In the genomic region with DNA sequence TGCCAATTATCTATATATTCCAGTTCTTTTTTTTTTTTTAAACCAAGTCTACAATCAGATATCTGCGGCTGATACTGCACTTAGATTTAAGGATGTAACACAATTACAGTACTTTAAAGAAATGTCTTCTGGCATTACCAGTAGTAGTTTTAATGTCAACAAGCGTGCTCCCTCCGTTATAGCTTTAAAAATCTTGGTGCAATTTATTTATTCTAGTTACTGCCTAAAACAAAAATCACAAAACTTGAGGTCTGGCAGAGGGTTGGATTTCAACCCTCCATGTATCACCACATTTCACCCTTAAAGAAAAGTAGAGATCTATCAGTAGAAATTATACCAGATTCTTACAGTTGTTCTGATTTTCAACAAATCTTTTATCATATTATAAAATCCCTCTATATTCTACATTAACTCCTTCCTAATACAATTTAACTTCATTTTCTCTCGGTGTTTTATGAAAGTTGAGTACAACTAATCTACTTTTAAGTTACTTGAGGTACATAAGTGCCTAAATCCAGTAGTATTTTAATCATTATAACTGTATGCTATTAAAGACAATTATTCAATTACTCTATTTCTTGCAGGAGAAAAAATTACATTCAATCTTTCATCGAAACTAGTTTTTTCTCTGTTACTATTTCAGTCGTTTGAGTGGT, we compare ENCODE assay signal across 11 cellular contexts. TPM values are rescaled to one million over a fixed set of nuclear protein-coding genes. Genes with fewer than 3 reads are reported as not detected.
DNase-seq lines count a peak whose midpoint lies in the region; ATAC-seq and TF ChIP-seq lines count a peak whose summit lies in the region.
"Had no signal": no experiment of that assay in that cellular context is flagged by ENCODE, and none has a peak within 500 bp of the region (broad histone marks: within the 10 kb centered on the region; RNA-seq: fewer than 3 reads in every experiment).

No MANE protein-coding gene starts in this region.

- CTCF ChIA-PET in activated CD4-positive, alpha-beta T cell treated with anti-CD3 and anti-CD28 coated beads, Interleukin-2, amount 10 ng/mL, durations not matched to agents 7 days and 5 days (lab: Charles Lee), result interaction anchor here (0.6 kb wide), 1 partner anchor 231 kb away, joined by 3 read pairs; no protein-coding TSS in a partner anchor

- TF ChIP-seq EP300 in esophagus muscularis mucosa (IDR thresholded peaks at IDR 0.05), result no peak

- H3K4me1 Mint-ChIP-seq in activated CD4-positive, alpha-beta T cell treated with anti-CD3 and anti-CD28 coated beads, Interleukin-2, amount 10 ng/mL, durations not matched to agents 7 days and 5 days, result peaks cover 41% of the 10 kb centered on the region

- H3K27me3 ChIP-seq in esophagus muscularis mucosa (no peaks in the 10 kb centered on the region), spleen (replicated peaks in 1 of 7) (peaks cover 0 to 12% (median 0%) of the 10 kb centered on the region in 7 donors)

- H3K27me3 Mint-ChIP-seq in activated CD4-positive, alpha-beta T cell treated with anti-CD3 and anti-CD28 coated beads, Interleukin-2, amount 10 ng/mL, durations not matched to agents 7 days and 5 days, result peaks cover 4% of the 10 kb centered on the region

- H3K9me3 Mint-ChIP-seq in activated CD4-positive, alpha-beta T cell treated with anti-CD3 and anti-CD28 coated beads, Interleukin-2, amount 10 ng/mL, durations not matched to agents 7 days and 5 days, result no peaks in the 10 kb centered on the region

- intact Hi-C loops in esophagus muscularis mucosa (cut with DNase I) (loop anchor here (5.0 to 10.0 kb wide), 2 partner anchors 69 to 231 kb away; a partner anchor contains a TSS), spleen (cut with DNase I; ENCODE audit: low total_unique reads) (no loop called here)

- DNase-seq in activated CD4-positive, alpha-beta T cell treated with anti-CD3 and anti-CD28 coated beads, Interleukin-2, amount 10 ng/mL, durations not matched to agents 7 days and 5 days, result no peak
- DNase-seq in activated CD4-positive, alpha-beta T cell treated with anti-CD3 and anti-CD28 coated beads for 1 hour, result no peak
- DNase-seq in OCI-M1 (lab: John Stamatoyannopoulos, UW), result peak; percentile 52
- no peak for DNase-seq in esophagus muscularis mucosa (ENCODE audit: extremely low spot score)
- DNase-seq in spleen, result no peak
- DNase-seq in NCI-H446 treated with DMSO at 0.1 percent for 48 hours (lab: John Stamatoyannopoulos, UW), result no peak
- no peak for DNase-seq in NCI-H345 treated with DMSO at 0.1 percent for 48 hours (lab: John Stamatoyannopoulos, UW; ENCODE audit: unreplicated experiment)
- DNase-seq: activated CD4-positive, CD25-positive, alpha-beta regulatory T cell treated with anti-CD3 and anti-CD28 coated beads, Interleukin-2, amount 50 U/mL, for 72 hours; NK-92 treated with Interleukin-12 subunit alpha and Interleukin-12 subunit beta, amount 100 ng/mL, for 24 hours; stimulated activated CD4-positive, alpha-beta T cell treated with anti-CD3 and anti-CD28 coated beads, Interleukin-2, amount 100 ng/mL, for 48 hours had no signal

- H3K27ac Mint-ChIP-seq in activated CD4-positive, alpha-beta T cell treated with anti-CD3 and anti-CD28 coated beads, Interleukin-2, amount 10 ng/mL, durations not matched to agents 7 days and 5 days, result peak overlapping the region; percentile 65

- H3K9me3 ChIP-seq in esophagus muscularis mucosa (no peaks in the 10 kb centered on the region), spleen (no peaks in the 10 kb centered on the region)

- TF ChIP-seq POLR2A in esophagus muscularis mucosa (IDR thresholded peaks at IDR 0.05; ENCODE audit: low read depth), result no peak
- no peak for TF ChIP-seq POLR2A in spleen (IDR thresholded peaks at IDR 0.05)

- TF ChIP-seq CTCF in esophagus muscularis mucosa (IDR thresholded peaks at IDR 0.05) (no peak), spleen (IDR thresholded peaks at IDR 0.05 in 8 of 11, conservative IDR thresholded peaks at IDR 0.05 in 3 of 11) (no peak)

- H3K36me3 Mint-ChIP-seq in activated CD4-positive, alpha-beta T cell treated with anti-CD3 and anti-CD28 coated beads, Interleukin-2, amount 10 ng/mL, durations not matched to agents 7 days and 5 days (ENCODE audit: low read depth), result peaks cover 13% of the 10 kb centered on the region

- POLR2A ChIA-PET in activated CD4-positive, alpha-beta T cell treated with anti-CD3 and anti-CD28 coated beads, Interleukin-2, amount 10 ng/mL, durations not matched to agents 7 days and 5 days (lab: Charles Lee), result interaction anchor here (1.0 kb wide), 1 partner anchor 111 kb away, joined by 6 read pairs; no protein-coding TSS in a partner anchor

- H3K4me3 ChIP-seq in esophagus muscularis mucosa (peak overlapping the region in 1 of 4 donors; percentile 18), spleen (peak overlapping the region in 1 of 8 donors; percentile 51)

- H3K4me1 ChIP-seq in esophagus muscularis mucosa (peaks cover 17 to 57% (median 49%) of the 10 kb centered on the region in 4 donors), spleen (peaks cover 19 to 62% (median 46%) of the 10 kb centered on the region in 6 donors)

- peak overlapping the region; percentile 37 for H3K4me3 Mint-ChIP-seq in activated CD4-positive, alpha-beta T cell treated with anti-CD3 and anti-CD28 coated beads, Interleukin-2, amount 10 ng/mL, durations not matched to agents 7 days and 5 days

- no peak for ATAC-seq in GM19397 (IDR thresholded peaks at IDR 0.05; ENCODE audit: unreplicated experiment)

- WGBS in esophagus muscularis mucosa, result 61% methylated on average over 6 of the region's 6 CpGs
- WGBS in spleen, 5 donors, result 66 to 78% (median 74%) methylated on average over 6 of the region's 6 CpGs

- H3K36me3 ChIP-seq in esophagus muscularis mucosa (no peaks in the 10 kb centered on the region), spleen (no peaks in the 10 kb centered on the region)

- peak overlapping the region; percentile 96 to 100 (median 99) for H3K27ac ChIP-seq in esophagus muscularis mucosa (replicated peaks in 1 of 4)
- H3K27ac ChIP-seq in spleen, result peak overlapping the region in 7 of 8 donors; percentile 41 to 100 (median 77)

RNA-seq across cellular contexts. Expression of a gene that starts 2.0 kb away (rescaled TPM):
- 10 to 100 TPM; 48.1 to 48.5 TPM for total RNA-seq in activated CD4-positive, alpha-beta T cell treated with anti-CD3 and anti-CD28 coated beads, Interleukin-2, amount 10 ng/mL, durations not matched to agents 7 days and 5 days
- total RNA-seq in esophagus muscularis mucosa, result 10 to 100 TPM; 22.5 to 34.1 (median 26.1) TPM
- 10 to 100 TPM; 51.4 to 70.9 (median 60.1) TPM for total RNA-seq in spleen
- 1 to 10 TPM; 6.3 to 8.7 (median 7.6) TPM for polyA plus RNA-seq in spleen
